ENCODE assay signal across 9 cellular contexts in genomic region chr7:128030999-128031681, GRCh38. TPM values are rescaled to one million over a fixed set of nuclear protein-coding genes. Genes with fewer than 3 reads are reported as not detected.
DNase-seq lines count a peak whose midpoint lies in the region; ATAC-seq lines count a peak whose summit lies in the region.
"Had no signal": no experiment of that assay in that cellular context is flagged by ENCODE, and none has a peak within 500 bp of the region (broad histone marks: within the 10 kb centered on the region; RNA-seq: fewer than 3 reads in every experiment).

Gene LRRC4, minus strand, starts transcription at chr7:128031437. Its CDS starts 797 bp downstream, at chr7:128030640.

- peak within 1 kb of the TSS; percentile 74 for H3K4me3 Mint-ChIP-seq in activated naive CD4-positive, alpha-beta T cell treated with anti-CD3 and anti-CD28 coated beads for 36 hours

- CTCF ChIA-PET in activated naive CD4-positive, alpha-beta T cell treated with anti-CD3 and anti-CD28 coated beads for 36 hours (lab: Charles Lee): interaction anchor here (0.7 kb wide), 1 partner anchor 14 kb away, joined by 3 read pairs; no protein-coding TSS in a partner anchor

- H3K4me1 Mint-ChIP-seq in activated naive CD4-positive, alpha-beta T cell treated with anti-CD3 and anti-CD28 coated beads for 36 hours (ENCODE audit: low read depth): peaks cover 13% of the 10 kb centered on the region

- ATAC-seq in GM21515 (IDR thresholded peaks at IDR 0.05; ENCODE audit: unreplicated experiment): peak; percentile 38
- ATAC-seq: Panc1 had no signal

- H3K4me3 ChIP-seq in Karpas-422 (ENCODE audit: low read length) (peak within 1 kb of the TSS; percentile 74), neuron (ENCODE audit: low read length) (peak within 1 kb of the TSS; percentile 61)

- H3K9me2 ChIP-seq in Karpas-422 (replicated peaks; ENCODE audit: insufficient read depth, low read length): no peaks in the 10 kb centered on the region

- H3K27ac ChIP-seq in Karpas-422 (ENCODE audit: low read length): peak within 1 kb of the TSS; percentile 83

- H3K4me2 ChIP-seq in Karpas-422 (ENCODE audit: low read depth, low read length, poor library complexity, severe bottlenecking): peak within 1 kb of the TSS; percentile 74

- H3K27me3 ChIP-seq in Karpas-422 (ENCODE audit: low read length) (no peaks in the 10 kb centered on the region), neuron (ENCODE audit: insufficient read depth, low read length) (no peaks in the 10 kb centered on the region)

- H3K9ac ChIP-seq in Karpas-422 (ENCODE audit: low read length): peak within 1 kb of the TSS; percentile 80

- H4K20me1 ChIP-seq in Karpas-422 (ENCODE audit: insufficient read depth, low read depth, low read length): peaks cover 26% of the 10 kb centered on the region

- peak; percentile 62 for DNase-seq in ELR (ENCODE audit: low read depth)
- peak; percentile 84 for DNase-seq in Karpas-422
- DNase-seq in activated naive CD4-positive, alpha-beta T cell treated with anti-CD3 and anti-CD28 coated beads for 36 hours: peak; percentile 50
- DNase-seq in glomerular visceral epithelial cell (ENCODE audit: extremely low spot score): peak; percentile 36
- no peak for DNase-seq in KG1 (lab: John Stamatoyannopoulos, UW)
- DNase-seq in NCI-H2107 treated with DMSO at 0.1 percent for 48 hours (lab: John Stamatoyannopoulos, UW; ENCODE audit: unreplicated experiment): no peak

- H2AFZ ChIP-seq in Karpas-422 (ENCODE audit: low read length) (no peak within 1 kb of the TSS), neuron (ENCODE audit: low read depth, low read length) (no peak within 1 kb of the TSS)

- H3K27ac Mint-ChIP-seq in activated naive CD4-positive, alpha-beta T cell treated with anti-CD3 and anti-CD28 coated beads for 36 hours: no peak within 1 kb of the TSS

- H3K9me3 ChIP-seq in Karpas-422 (ENCODE audit: low read length) (no peaks in the 10 kb centered on the region), neuron (ENCODE audit: low read length) (peaks cover 8% of the 10 kb centered on the region)

- H3K79me2 ChIP-seq in Karpas-422 (ENCODE audit: low read length): peaks cover 66% of the 10 kb centered on the region

- intact Hi-C loops in activated naive CD4-positive, alpha-beta T cell treated with anti-CD3 and anti-CD28 coated beads for 36 hours (cut with micrococcal nuclease): loop anchor here (5.0 to 10.0 kb wide), 2 partner anchors 444 to 636 kb away; partner anchors contain the start of genes ARF5, GCC1 and ZNF800

- H3K27me3 Mint-ChIP-seq in activated naive CD4-positive, alpha-beta T cell treated with anti-CD3 and anti-CD28 coated beads for 36 hours (ENCODE audit: low read depth): peaks cover 6% of the 10 kb centered on the region

- H3K4me1 ChIP-seq in Karpas-422 (ENCODE audit: low read length): peaks cover 83% of the 10 kb centered on the region
- peaks cover 54% of the 10 kb centered on the region for H3K4me1 ChIP-seq in neuron (ENCODE audit: insufficient read depth, low read length)

- no peaks in the 10 kb centered on the region for H3K9me3 Mint-ChIP-seq in activated naive CD4-positive, alpha-beta T cell treated with anti-CD3 and anti-CD28 coated beads for 36 hours

- H3K36me3 Mint-ChIP-seq in activated naive CD4-positive, alpha-beta T cell treated with anti-CD3 and anti-CD28 coated beads for 36 hours (ENCODE audit: low read depth): peaks cover 11% of the 10 kb centered on the region

- peaks cover 12% of the 10 kb centered on the region for H3K36me3 ChIP-seq in Karpas-422 (ENCODE audit: insufficient read depth, low read length)
- peaks cover 20% of the 10 kb centered on the region for H3K36me3 ChIP-seq in neuron (ENCODE audit: insufficient read depth, low read length)

RNA-seq across cellular contexts. Expression of gene LRRC4, which starts in this region (rescaled TPM):
- 39.6 and 52.0 TPM in 2 replicates for total RNA-seq in Karpas-422 (2014; rRNA removed; shearing (Covaris generic); ENCODE audit: low replicate concordance)
- 1 to 10 TPM in 1 of 2 experiments, under 1 TPM in 1; 0.74 to 1.3 TPM for total RNA-seq in activated naive CD4-positive, alpha-beta T cell treated with anti-CD3 and anti-CD28 coated beads for 36 hours

Comparison
In these comparisons a context has a peak if more than half of its experiments do, and no peak if none do; other contexts are left out.
1. RNA of gene LRRC4 (total RNA-seq): 39.6 to 52.0 TPM in Karpas-422; 0.74 to 1.3 TPM in activated naive CD4-positive, alpha-beta T cell treated with anti-CD3 and anti-CD28 coated beads for 36 hours; every median in the first group is over 10 times any median in the second.
2. DNase-seq: peak in ELR (single experiment), Karpas-422 (single experiment), activated naive CD4-positive, alpha-beta T cell treated with anti-CD3 and anti-CD28 coated beads for 36 hours (single experiment) and glomerular visceral epithelial cell (single experiment); none in KG1 (single experiment) and NCI-H2107 treated with DMSO at 0.1 percent for 48 hours (single experiment).